ENCODE assay signal across 19 cellular contexts in genomic region chr20:62696999-62697398, GRCh38. TPM values are rescaled to one million over a fixed set of nuclear protein-coding genes. Genes with fewer than 3 reads are reported as not detected.
"Had no signal": no experiment of that assay in that cellular context is flagged by ENCODE, and none has a peak within 500 bp of the region (broad histone marks: within the 10 kb centered on the region; RNA-seq: fewer than 3 reads in every experiment).

No MANE protein-coding gene starts in this region.

- H3K4me3 ChIP-seq: cardiac muscle cell, hepatocyte, skin epidermis, testis had no signal

- H3K36me3 Mint-ChIP-seq: activated naive CD8-positive, alpha-beta T cell; type B pancreatic cell had no signal

- H3K27ac Mint-ChIP-seq: activated naive CD8-positive, alpha-beta T cell; activated T-helper 1 cell treated with anti-CD3 and anti-CD28 coated beads, Interleukin-12 subunit alpha, Interleukin-12 subunit beta, Interleukin-2, Interleukin-4 antibody, amounts not matched to agents 30 ng/mL and 10 ng/mL and 1 ng/mL, durations not matched to agents 14 hours and 24 hours and 36 hours; endodermal cell; nephron progenitor cell; stimulated activated naive CD8-positive, alpha-beta T cell treated with anti-CD3 and anti-CD28 coated beads, Interleukin-15, amount 100 ng/mL, for 72 hours had no signal

- H3K4me3 Mint-ChIP-seq: activated naive CD8-positive, alpha-beta T cell; activated T-helper 1 cell treated with anti-CD3 and anti-CD28 coated beads, Interleukin-12 subunit alpha, Interleukin-12 subunit beta, Interleukin-2, Interleukin-4 antibody, amounts not matched to agents 30 ng/mL and 10 ng/mL and 1 ng/mL, durations not matched to agents 14 hours and 24 hours and 36 hours; endodermal cell; nephron progenitor cell; stimulated activated naive CD8-positive, alpha-beta T cell treated with anti-CD3 and anti-CD28 coated beads, Interleukin-15, amount 100 ng/mL, for 72 hours; type B pancreatic cell had no signal

- H3K9me3 ChIP-seq: testis had no signal

- H3K27me3 ChIP-seq: cardiac muscle cell, hepatocyte, testis had no signal

- H3K27me3 Mint-ChIP-seq: activated naive CD8-positive, alpha-beta T cell had no signal

- H3K4me1 ChIP-seq: testis had no signal

- H3K9me3 Mint-ChIP-seq: activated T-helper 1 cell treated with anti-CD3 and anti-CD28 coated beads, Interleukin-12 subunit alpha, Interleukin-12 subunit beta, Interleukin-2, Interleukin-4 antibody, amounts not matched to agents 30 ng/mL and 10 ng/mL and 1 ng/mL, durations not matched to agents 14 hours and 24 hours and 36 hours; endodermal cell; nephron progenitor cell; stimulated activated naive CD8-positive, alpha-beta T cell treated with anti-CD3 and anti-CD28 coated beads, Interleukin-15, amount 100 ng/mL, for 72 hours; type B pancreatic cell had no signal

- H3K36me3 ChIP-seq: cardiac muscle cell had no signal

- DNase-seq: activated CD4-positive, alpha-beta T cell treated with anti-CD3 and anti-CD28 coated beads, Interleukin-2, amount 50 U/mL, for 4 hours; activated gamma-delta T cell treated with Interleukin-2 at 50 U/mL for 16 hours; endodermal cell; foreskin fibroblast; left colon; nephron progenitor cell; stimulated activated naive CD8-positive, alpha-beta T cell treated with anti-CD3 and anti-CD28 coated beads, Interleukin-15, amount 100 ng/mL, for 72 hours; T-helper 2 cell; testis had no signal

- H3K27ac ChIP-seq: cardiac muscle cell, epithelial cell of prostate, hepatocyte, skin epidermis, testis had no signal

RNA-seq across cellular contexts. Expression of gene NTSR1, which starts 11.6 kb away (rescaled TPM):
- total RNA-seq: activated CD8-positive, alpha-beta memory T cell treated with anti-CD3 and anti-CD28 coated beads for 36 hours; activated T-helper 1 cell treated with anti-CD3 and anti-CD28 coated beads, Interleukin-12 subunit alpha, Interleukin-12 subunit beta, Interleukin-2, Interleukin-4 antibody, amounts not matched to agents 30 ng/mL and 10 ng/mL and 1 ng/mL, durations not matched to agents 14 hours and 24 hours and 36 hours; chondrocyte; progenitor cell of endocrine pancreas had no signal
- polyA plus RNA-seq: cardiac muscle cell, hepatocyte had no signal

RNA-seq across cellular contexts. Expression of gene SLCO4A1, which starts 54.7 kb away (rescaled TPM):
- total RNA-seq: chondrocyte had no signal
